ENCODE assay signal across 35 cellular contexts in genomic region chr14:78207414-78207813, GRCh38. TPM values are rescaled to one million over a fixed set of nuclear protein-coding genes. Genes with fewer than 3 reads are reported as not detected.
"Had no signal": no experiment of that assay in that cellular context is flagged by ENCODE, and none has a peak within 500 bp of the region (broad histone marks: within the 10 kb centered on the region; RNA-seq: fewer than 3 reads in every experiment).

No MANE protein-coding gene starts in this region.

- H3K4me3 ChIP-seq: MG63 had no signal

- H3K27me3 ChIP-seq: MG63 had no signal

- DNase-seq: Karpas-422, Kasumi-1, KG1, MG63, MM.1S, MV-4-11, NCI-H1048, NCI-H1092, NCI-H1092 treated with DMSO at 0.1 percent for 48 hours, NCI-H1105, NCI-H1105 treated with DMSO at 0.1 percent for 48 hours, NCI-H1417, NCI-H1417 treated with DMSO at 0.1 percent for 48 hours, NCI-H1436, NCI-H1436 treated with DMSO at 0.1 percent for 48 hours, NCI-H146, NCI-H1694, NCI-H1694 treated with DMSO at 0.1 percent for 48 hours, NCI-H187, NCI-H187 treated with DMSO at 0.1 percent for 48 hours, NCI-H1930, NCI-H2029, NCI-H2029 treated with DMSO at 0.1 percent for 48 hours, NCI-H2081, NCI-H2081 treated with DMSO at 0.1 percent for 48 hours, NCI-H2107, NCI-H2171, NCI-H2171 treated with DMSO at 0.1 percent for 48 hours, NCI-H2227 treated with DMSO at 0.1 percent for 48 hours, NCI-H226, NCI-H345, NCI-H446, NCI-H446 treated with DMSO at 0.1 percent for 48 hours had no signal

- H3K36me3 ChIP-seq: MG63 had no signal

- H3K9me3 ChIP-seq: MG63 had no signal

- H3K27ac ChIP-seq: KMS-11 had no signal

RNA-seq across cellular contexts. Expression of gene NRXN3, which starts 37.2 kb away (rescaled TPM):
- total RNA-seq: MCF 10A had no signal
